Comparison of ENCODE assay signal across 17 cellular contexts in genomic region chr22:25602924-25603323, GRCh38. TPM values are rescaled to one million over a fixed set of nuclear protein-coding genes. Genes with fewer than 3 reads are reported as not detected.
DNase-seq lines count a peak whose midpoint lies in the region; ATAC-seq and TF ChIP-seq lines count a peak whose summit lies in the region.
"Had no signal": no experiment of that assay in that cellular context is flagged by ENCODE, and none has a peak within 500 bp of the region (broad histone marks: within the 10 kb centered on the region; RNA-seq: fewer than 3 reads in every experiment).

No MANE protein-coding gene starts in this region.

- ATAC-seq in mucosa of descending colon = no peak
- ATAC-seq: T-cell had no signal

- TF ChIP-seq CTCF in chondrocyte (IDR thresholded peaks at IDR 0.05) = no peak
- TF ChIP-seq CTCF in mucosa of descending colon (IDR thresholded peaks at IDR 0.05) = no peak

- H3K27ac Mint-ChIP-seq in chondrocyte (ENCODE audit: unreplicated experiment) = no peak overlapping the region
- H3K27ac Mint-ChIP-seq: CD14-positive monocyte, T-cell had no signal

- H3K9me3 Mint-ChIP-seq in chondrocyte (ENCODE audit: low read depth) = no peaks in the 10 kb centered on the region
- H3K9me3 Mint-ChIP-seq: CD14-positive monocyte, T-cell had no signal

- H3K4me1 Mint-ChIP-seq in chondrocyte (ENCODE audit: low read depth) = no peaks in the 10 kb centered on the region

- H3K4me3 ChIP-seq in mucosa of descending colon = no peak overlapping the region

- peak; percentile 64 for DNase-seq in Daoy (ENCODE audit: low read depth)
- DNase-seq in HT1080 (ENCODE audit: low read depth) = peak; percentile 51
- peak; percentile 37 for DNase-seq in RPMI7951 (ENCODE audit: low read depth)
- peak; percentile 47 for DNase-seq in myocyte (ENCODE audit: low read depth)
- no peak for DNase-seq in chondrocyte (ENCODE audit: low spot score)
- DNase-seq in mucosa of descending colon = no peak
- DNase-seq in middle frontal gyrus (ENCODE audit: extremely low spot score, low spot score) = no peak
- DNase-seq: AML-193, DMS79 treated with DMSO at 0.1 percent for 48 hours, NCI-H1105, NCI-H748 treated with DMSO at 0.1 percent for 48 hours, OCI-M1, RPMI8226, SHP77 treated with DMSO at 0.1 percent for 48 hours, SK-N-SH, T-cell had no signal

- no peaks in the 10 kb centered on the region for H3K36me3 ChIP-seq in mucosa of descending colon (ENCODE audit: low read depth)

- H3K4me1 ChIP-seq in mucosa of descending colon (ENCODE audit: low read depth) = no peaks in the 10 kb centered on the region

- H3K4me3 Mint-ChIP-seq in chondrocyte (ENCODE audit: unreplicated experiment) = no peak overlapping the region
- H3K4me3 Mint-ChIP-seq: CD14-positive monocyte, T-cell had no signal

- H3K27me3 Mint-ChIP-seq in chondrocyte (ENCODE audit: low read depth) = peaks cover 1% of the 10 kb centered on the region
- H3K27me3 Mint-ChIP-seq: T-cell had no signal

- no peaks in the 10 kb centered on the region for H3K36me3 Mint-ChIP-seq in chondrocyte (ENCODE audit: low read depth)
- H3K36me3 Mint-ChIP-seq: T-cell had no signal

- intact Hi-C loops in mucosa of descending colon (cut with DNase I, micrococcal nuclease) = no loop called here

- H3K9me3 ChIP-seq in mucosa of descending colon = no peaks in the 10 kb centered on the region
- H3K9me3 ChIP-seq: SK-N-SH had no signal

RNA-seq across cellular contexts. Expression of gene GRK3, which starts 38.4 kb away (rescaled TPM):
- total RNA-seq in Daoy (2014; rRNA removed; shearing (Covaris generic)) = 2.5 and 4.8 TPM in 2 replicates
- 1.7 and 2.5 TPM in 2 replicates for total RNA-seq in HT1080 (2014; rRNA removed; shearing (Covaris generic))
- polyA plus RNA-seq in HT1080 (2015; cell fraction: cytosol; rRNA removed) = 1.1 and 1.2 TPM in 2 replicates
- 0.96 and 1.6 TPM in 2 replicates for polyA plus RNA-seq in HT1080 (2015; cell fraction: nucleus; rRNA removed)
- total RNA-seq in RPMI7951 (2014; rRNA removed; shearing (Covaris generic)) = 1.1 and 1.2 TPM in 2 replicates
- total RNA-seq in myocyte (3.7 and 4.1 TPM in 2 replicates), chondrocyte (2.0 to 3.6 TPM (median 2.4 TPM) in 3 replicates), mucosa of descending colon (10 to 100 TPM in 1 of 3 donors, 1 to 10 TPM in 2; 2.1 to 16.1 (median 3.2) TPM)
- 1.5 TPM for polyA plus RNA-seq in myocyte (2012)

Comparison
In these comparisons a context has a peak if more than half of its experiments do, and no peak if none do; other contexts are left out.
1. DNase-seq: peak in Daoy (single experiment), HT1080 (single experiment), RPMI7951 (single experiment) and myocyte (single experiment); none in chondrocyte (single experiment), mucosa of descending colon (0 of 3) and middle frontal gyrus (single experiment).